Comparison of ENCODE assay signal across 8 cellular contexts in genomic region chr18:8478166-8478967, GRCh38.
DNase-seq lines count a peak whose midpoint lies in the region; ATAC-seq and TF ChIP-seq lines count a peak whose summit lies in the region.

No MANE protein-coding gene starts in this region.

- no peak overlapping the region for H3K23ac ChIP-seq in mesenchymal stem cell (ENCODE audit: low read length in 2 of 2)

- H2AK5ac ChIP-seq in mesenchymal stem cell (ENCODE audit: low read length, severe bottlenecking), result no peak overlapping the region

- H3K27ac Mint-ChIP-seq in activated CD4-positive, alpha-beta T cell treated with anti-CD3 and anti-CD28 coated beads for 36 hours, result no peak overlapping the region
- no peak overlapping the region for H3K27ac Mint-ChIP-seq in stimulated activated memory B cell treated with anti-CD40 and anti-IgM and Interleukin-4, amounts not matched to agents 10 μg/mL and 1 μg/mL and 100 μg/mL, for 72 hours

- H2BK120ac ChIP-seq in mesenchymal stem cell (ENCODE audit: low read depth, low read length), result no peak overlapping the region

- H3K9me3 ChIP-seq in HAP-1 (no peaks in the 10 kb centered on the region), mesenchymal stem cell (ENCODE audit: control insufficient read depth, low read length) (no peaks in the 10 kb centered on the region)

- no peak overlapping the region for H3K4me2 ChIP-seq in mesenchymal stem cell (ENCODE audit: low read length, poor library complexity, severe bottlenecking)

- no peaks in the 10 kb centered on the region for H3K36me3 ChIP-seq in HAP-1 (replicated peaks)
- H3K36me3 ChIP-seq in mesenchymal stem cell (ENCODE audit: control insufficient read depth in 1 of 2, insufficient read depth in 2 of 2, low read depth in 1 of 2, low read length in 2 of 2), result no peaks in the 10 kb centered on the region

- in situ Hi-C loops in HAP-1 (cut with MboI; ENCODE audit: low sequenced_read_pairs), result loop anchor here (10.0 kb wide), 1 partner anchor 506 kb away; no protein-coding TSS in a partner anchor

- CTCF ChIA-PET in GM10248 (lab: Yijun Ruan, JAX), result interaction anchor here (0.7 to 5.3 kb wide), 29 partner anchors 8 to 1801 kb away, joined by 3 to 50 read pairs (median 5); partner anchors contain the start of gene RAB12
- CTCF ChIA-PET in activated CD4-positive, alpha-beta T cell treated with anti-CD3 and anti-CD28 coated beads for 36 hours (lab: Charles Lee), result interaction anchor here (0.7 to 1.3 kb wide), 6 partner anchors 9 to 1412 kb away, joined by 3 to 8 read pairs (median 4); no protein-coding TSS in a partner anchor

- H2BK5ac ChIP-seq in mesenchymal stem cell (ENCODE audit: low read depth, low read length, poor library complexity, severe bottlenecking), result no peak overlapping the region

- H3K14ac ChIP-seq in mesenchymal stem cell (ENCODE audit: low read length in 2 of 2), result no peak overlapping the region

- TF ChIP-seq CTCF in GM10248 (IDR thresholded peaks at IDR 0.05; ENCODE audit: control extremely low read depth, extremely low read depth, low read depth, missing control alignments), result peak; percentile 83

- no peak overlapping the region for H4K91ac ChIP-seq in mesenchymal stem cell (ENCODE audit: low read length)

- no peak overlapping the region for H3K9ac ChIP-seq in mesenchymal stem cell (ENCODE audit: low read length)

- H2BK12ac ChIP-seq in mesenchymal stem cell (ENCODE audit: low read length in 2 of 2), result no peak overlapping the region

- no peaks in the 10 kb centered on the region for H3K4me1 Mint-ChIP-seq in activated CD4-positive, alpha-beta T cell treated with anti-CD3 and anti-CD28 coated beads for 36 hours
- H3K4me1 Mint-ChIP-seq in stimulated activated memory B cell treated with anti-CD40 and anti-IgM and Interleukin-4, amounts not matched to agents 10 μg/mL and 1 μg/mL and 100 μg/mL, for 72 hours, result peaks cover 6% of the 10 kb centered on the region

- 48% methylated on average over 14 of the region's 14 CpGs for WGBS in mesenchymal stem cell

- H2BK15ac ChIP-seq in mesenchymal stem cell (ENCODE audit: low read depth, poor library complexity, severe bottlenecking), result no peak overlapping the region

- POLR2A ChIA-PET in GM10248 (lab: Yijun Ruan, JAX), result no interaction called here
- POLR2A ChIA-PET in activated CD4-positive, alpha-beta T cell treated with anti-CD3 and anti-CD28 coated beads for 36 hours (lab: Charles Lee), result interaction anchor here (0.6 kb wide), 1 partner anchor 123 kb away, joined by 3 read pairs; no protein-coding TSS in a partner anchor

- no peaks in the 10 kb centered on the region for H3K79me1 ChIP-seq in mesenchymal stem cell (replicated peaks; ENCODE audit: low read length, poor library complexity, severe bottlenecking)

- H3K27me3 Mint-ChIP-seq in activated CD4-positive, alpha-beta T cell treated with anti-CD3 and anti-CD28 coated beads for 36 hours, result peaks cover 13% of the 10 kb centered on the region
- H3K27me3 Mint-ChIP-seq in stimulated activated memory B cell treated with anti-CD40 and anti-IgM and Interleukin-4, amounts not matched to agents 10 μg/mL and 1 μg/mL and 100 μg/mL, for 72 hours, result peaks cover 45% of the 10 kb centered on the region

- H2AFZ ChIP-seq in mesenchymal stem cell (ENCODE audit: low read depth, low read length), result no peak overlapping the region

- no peaks in the 10 kb centered on the region for H3K9me3 Mint-ChIP-seq in activated CD4-positive, alpha-beta T cell treated with anti-CD3 and anti-CD28 coated beads for 36 hours (ENCODE audit: low read depth)
- no peaks in the 10 kb centered on the region for H3K9me3 Mint-ChIP-seq in stimulated activated memory B cell treated with anti-CD40 and anti-IgM and Interleukin-4, amounts not matched to agents 10 μg/mL and 1 μg/mL and 100 μg/mL, for 72 hours

- no peaks in the 10 kb centered on the region for H3K4me1 ChIP-seq in HAP-1
- H3K4me1 ChIP-seq in mesenchymal stem cell (ENCODE audit: control insufficient read depth, insufficient read depth, low read depth, low read length), result no peaks in the 10 kb centered on the region

- H3K27me3 ChIP-seq in HAP-1 (ENCODE audit: low read depth) (no peaks in the 10 kb centered on the region), mesenchymal stem cell (ENCODE audit: control insufficient read depth in 1 of 2, insufficient read depth in 1 of 2, low read length in 2 of 2) (peaks cover 48 to 57% of the 10 kb centered on the region in 2 experiments)

- peak; percentile 68 for ATAC-seq in activated CD4-positive, alpha-beta T cell treated with anti-CD3 and anti-CD28 coated beads for 36 hours
- peak; percentile 72 for ATAC-seq in stimulated activated memory B cell treated with anti-CD40 and anti-IgM and Interleukin-4, amounts not matched to agents 10 μg/mL and 1 μg/mL and 100 μg/mL, for 72 hours
- ATAC-seq in HG02973 (IDR thresholded peaks at IDR 0.05; ENCODE audit: unreplicated experiment), result no peak

- no peak overlapping the region for H3K4me3 Mint-ChIP-seq in activated CD4-positive, alpha-beta T cell treated with anti-CD3 and anti-CD28 coated beads for 36 hours
- no peak overlapping the region for H3K4me3 Mint-ChIP-seq in stimulated activated memory B cell treated with anti-CD40 and anti-IgM and Interleukin-4, amounts not matched to agents 10 μg/mL and 1 μg/mL and 100 μg/mL, for 72 hours

- no peak overlapping the region for H3K18ac ChIP-seq in mesenchymal stem cell (ENCODE audit: low read depth in 1 of 2, low read length in 2 of 2)

- H4K8ac ChIP-seq in mesenchymal stem cell (ENCODE audit: low read length), result no peak overlapping the region

- intact Hi-C loops in activated CD4-positive, alpha-beta T cell treated with anti-CD3 and anti-CD28 coated beads for 36 hours (cut with DNase I, micrococcal nuclease), result no loop called here

- no peaks in the 10 kb centered on the region for H3K36me3 Mint-ChIP-seq in activated CD4-positive, alpha-beta T cell treated with anti-CD3 and anti-CD28 coated beads for 36 hours (ENCODE audit: low read depth)
- no peaks in the 10 kb centered on the region for H3K36me3 Mint-ChIP-seq in stimulated activated memory B cell treated with anti-CD40 and anti-IgM and Interleukin-4, amounts not matched to agents 10 μg/mL and 1 μg/mL and 100 μg/mL, for 72 hours

- no peak overlapping the region for H3K4me3 ChIP-seq in HAP-1
- H3K4me3 ChIP-seq in mesenchymal stem cell (ENCODE audit: insufficient read depth in 1 of 2, low read depth in 1 of 2, low read length in 2 of 2), result no peak overlapping the region

- DNase-seq in GM10248 (ENCODE audit: extremely low spot score) (peak; percentile 86), HAP-1 (ENCODE audit: low spot score in 2 of 2) (peak; percentile 34 to 88), NCI-H146 (lab: John Stamatoyannopoulos, UW) (peak; percentile 82), ecto neural progenitor cell (ENCODE audit: low spot score) (peak; percentile 87), mesenchymal stem cell (peak; percentile 52)
- DNase-seq in activated CD4-positive, alpha-beta T cell treated with anti-CD3 and anti-CD28 coated beads for 36 hours, result peak; percentile 81

- no peak overlapping the region for H3K4ac ChIP-seq in mesenchymal stem cell (ENCODE audit: low read depth in 1 of 2, low read length in 2 of 2)

- no peak overlapping the region for H3K27ac ChIP-seq in mesenchymal stem cell (ENCODE audit: low read length, poor library complexity, severe bottlenecking)
